Comparison of ENCODE assay signal across 1 cellular context in genomic region chr22:41469218-41469851, GRCh38.
TF ChIP-seq lines count a peak whose summit lies in the region.

No MANE protein-coding gene starts in this region.

TF ChIP-seq in GM23338, 12 proteins besides CTCF, POLR2A, EP300 and RAD21 (continued from another document):
- no peak for TF ChIP-seq ZNF462 (CRISPR knock-in tag; IDR thresholded peaks at IDR 0.05)
TF ChIP-seq in GM23338: peak in this region for 0.
